ENCODE assay signal across 8 cellular contexts in genomic region chr4:103934178-103934789, GRCh38.
DNase-seq lines count a peak whose midpoint lies in the region; ATAC-seq, FAIRE-seq and TF ChIP-seq lines count a peak whose summit lies in the region.

No MANE protein-coding gene starts in this region.

- FAIRE-seq in colon (lab: Jason Lieb, UNC): peak; percentile 97

- H3K4me3 ChIP-seq in mucosa of descending colon: no peak overlapping the region

- H3K36me3 ChIP-seq in mucosa of descending colon (ENCODE audit: low read depth): no peaks in the 10 kb centered on the region

- peak; percentile 24 for TF ChIP-seq CTCF in mucosa of descending colon (IDR thresholded peaks at IDR 0.05)

- H3K4me1 ChIP-seq in mucosa of descending colon (ENCODE audit: low read depth): no peaks in the 10 kb centered on the region

- DNase-seq in SIG-M5 treated with dmso at 0.1 percent for 504 hours (lab: John Stamatoyannopoulos, UW; ENCODE audit: unreplicated experiment): peak; percentile 28
- DNase-seq in SIG-M5 (lab: John Stamatoyannopoulos, UW): no peak
- DNase-seq in NCI-H82 treated with DMSO at 0.1 percent for 48 hours (lab: John Stamatoyannopoulos, UW; ENCODE audit: unreplicated experiment): peak; percentile 23
- peak in 1 of 3 donors; percentile 30 for DNase-seq in mucosa of descending colon
- no peak for DNase-seq in activated naive CD4-positive, alpha-beta T cell treated with anti-CD3 and anti-CD28 coated beads, Interleukin-2, amount 50 U/mL, for 16 hours

- H3K9me3 ChIP-seq in mucosa of descending colon: no peaks in the 10 kb centered on the region

- ATAC-seq in GM19455 (IDR thresholded peaks at IDR 0.05; ENCODE audit: unreplicated experiment): peak; percentile 88
- ATAC-seq in HG03460 (IDR thresholded peaks at IDR 0.05; ENCODE audit: unreplicated experiment): peak; percentile 80
- ATAC-seq in mucosa of descending colon: no peak

- intact Hi-C loops in mucosa of descending colon (cut with DNase I, micrococcal nuclease): no loop called here

Comparison
In these comparisons a context has a peak if more than half of its experiments do, and no peak if none do; other contexts are left out.
1. DNase-seq: peak in SIG-M5 treated with dmso at 0.1 percent for 504 hours (single experiment) and NCI-H82 treated with DMSO at 0.1 percent for 48 hours (single experiment); none in SIG-M5 (single experiment) and activated naive CD4-positive, alpha-beta T cell treated with anti-CD3 and anti-CD28 coated beads, Interleukin-2, amount 50 U/mL, for 16 hours (single experiment).